Comparison of ENCODE assay signal across 8 cellular contexts in genomic region chr10:97686301-97686961, GRCh38. TPM values are rescaled to one million over a fixed set of nuclear protein-coding genes. Genes with fewer than 3 reads are reported as not detected.
DNase-seq lines count a peak whose midpoint lies in the region; ATAC-seq and TF ChIP-seq lines count a peak whose summit lies in the region.

No MANE protein-coding gene starts in this region.

- peak overlapping the region; percentile 53 to 92 (median 82) for H3K27ac Mint-ChIP-seq in naive B cell

- no peaks in the 10 kb centered on the region for H3K36me3 ChIP-seq in PC-9 (ENCODE audit: low read depth)
- H3K36me3 ChIP-seq in endocrine pancreas (ENCODE audit: control insufficient read depth, insufficient read depth, low read length), result no peaks in the 10 kb centered on the region

- peak overlapping the region; percentile 89 for H3K9ac ChIP-seq in endocrine pancreas (ENCODE audit: control insufficient read depth, insufficient read depth, low read length)

- peaks cover 54% of the 10 kb centered on the region for H3K4me1 ChIP-seq in PC-9 (replicated peaks; ENCODE audit: insufficient read depth)
- peaks cover 5% of the 10 kb centered on the region for H3K4me1 ChIP-seq in endocrine pancreas (ENCODE audit: control insufficient read depth, insufficient read depth, low read length)

- DNase-seq in PC-9 (no peak), naive B cell (no peak), NCI-H1105 (lab: John Stamatoyannopoulos, UW) (no peak), occipital lobe (lab: John Stamatoyannopoulos, UW) (no peak)

- H3K9me3 ChIP-seq in PC-9 (ENCODE audit: insufficient read depth, low read depth) (no peaks in the 10 kb centered on the region), endocrine pancreas (ENCODE audit: control insufficient read depth, low read length) (no peaks in the 10 kb centered on the region)

- no peaks in the 10 kb centered on the region for H3K36me3 Mint-ChIP-seq in naive B cell

- H3K9me3 Mint-ChIP-seq in naive B cell, result no peaks in the 10 kb centered on the region

- peaks cover 6 to 16% (median 9%) of the 10 kb centered on the region in 3 donors for H3K4me1 Mint-ChIP-seq in naive B cell

- TF ChIP-seq CTCF in PC-9 (conservative IDR thresholded peaks at IDR 0.05), result no peak

- POLR2A ChIA-PET in PC-9 (lab: Charles Lee; ENCODE audit: unreplicated experiment), result interaction anchor here (0.5 to 1.1 kb wide), 4 partner anchors 29 to 233 kb away, joined by 3 to 6 read pairs (median 4); no protein-coding TSS in a partner anchor

- H3K4me3 ChIP-seq in PC-9 (peak overlapping the region; percentile 81), endocrine pancreas (ENCODE audit: control insufficient read depth, insufficient read depth, low read length) (peak overlapping the region; percentile 31)

- peaks cover 0 to 7% (median 0%) of the 10 kb centered on the region in 3 donors for H3K27me3 Mint-ChIP-seq in naive B cell

- H2AFZ ChIP-seq in PC-9, result peak overlapping the region; percentile 79

- peaks cover 47% of the 10 kb centered on the region for H3F3A ChIP-seq in PC-9 (ENCODE audit: insufficient read depth, low read depth)

- no peaks in the 10 kb centered on the region for H3K9me2 ChIP-seq in PC-9 (ENCODE audit: insufficient read depth)

- peak overlapping the region; percentile 84 for H3K4me2 ChIP-seq in PC-9

- intact Hi-C loops in PC-9 (cut with micrococcal nuclease; ENCODE audit: unreplicated experiment), result loop anchor here (2.0 to 10.0 kb wide), 3 partner anchors 32 to 198 kb away; partner anchors contain the start of genes MMS19 and UBTD1

- peak; percentile 7 for ATAC-seq in GM21447 (IDR thresholded peaks at IDR 0.05; ENCODE audit: unreplicated experiment)
- no peak for ATAC-seq in naive B cell (ENCODE audit: low read depth in 2 of 2)
- no peak for ATAC-seq in HG02623 (IDR thresholded peaks at IDR 0.05; ENCODE audit: unreplicated experiment)
- ATAC-seq in HG03469 (IDR thresholded peaks at IDR 0.05; ENCODE audit: unreplicated experiment), result no peak

- H3K27me3 ChIP-seq in PC-9 (ENCODE audit: insufficient read depth, low read depth), result no peaks in the 10 kb centered on the region
- no peaks in the 10 kb centered on the region for H3K27me3 ChIP-seq in endocrine pancreas (ENCODE audit: control insufficient read depth, insufficient read depth, low read length)

- BruUV-seq in PC-9 (replicated peaks; lab: Mats Ljungman, UMichigan), result TSS peak; percentile 49

- H3K27ac ChIP-seq in PC-9, result peak overlapping the region; percentile 47

- H4K20me1 ChIP-seq in PC-9 (ENCODE audit: insufficient read depth), result no peaks in the 10 kb centered on the region

- peaks cover 49% of the 10 kb centered on the region for H3K79me2 ChIP-seq in PC-9 (ENCODE audit: low read depth)

- CTCF ChIA-PET in PC-9 (lab: Charles Lee), result interaction anchor here (0.6 to 1.4 kb wide), 3 partner anchors 9 to 202 kb away, joined by 4 to 6 read pairs (median 5); no protein-coding TSS in a partner anchor

- H3K4me3 Mint-ChIP-seq in naive B cell, result peak overlapping the region; percentile 82 to 93 (median 88)

RNA-seq across cellular contexts. Expression of gene AVPI1, which starts 0.6 kb away (rescaled TPM):
- total RNA-seq in PC-9 (2021), result 20.5 and 22.4 TPM in 2 replicates
- polyA plus RNA-seq in naive B cell (ENCODE audit: low read depth in 6 of 6), result 1 to 10 TPM; 1.4 to 4.0 (median 2.3) TPM
- total RNA-seq in occipital lobe, result 1.1 TPM

RNA-seq across cellular contexts. Expression of gene MARVELD1, which starts 27.1 kb away (rescaled TPM):
- 33.1 and 40.1 TPM in 2 replicates for total RNA-seq in PC-9 (2021)
- under 1 TPM in 1 of 6 donors, not detected in 5; 0.57 TPM for polyA plus RNA-seq in naive B cell (ENCODE audit: low read depth in 6 of 6)
- 3.4 TPM for total RNA-seq in occipital lobe

RNA-seq across cellular contexts. Expression of gene PI4K2A, which starts 46.0 kb away (rescaled TPM):
- total RNA-seq in PC-9 (2021) (16.0 and 20.3 TPM in 2 replicates), occipital lobe (8.7 TPM)
- 1 to 10 TPM; 5.1 to 7.9 (median 6.4) TPM for polyA plus RNA-seq in naive B cell (ENCODE audit: low read depth in 6 of 6)

RNA-seq across cellular contexts. Expression of gene ZFYVE27, which starts 50.5 kb away (rescaled TPM):
- 21.6 and 24.7 TPM in 2 replicates for total RNA-seq in PC-9 (2021)
- polyA plus RNA-seq in naive B cell (ENCODE audit: low read depth in 6 of 6), result 10 to 100 TPM; 34.0 to 51.3 (median 38.0) TPM
- total RNA-seq in occipital lobe, result 49.0 TPM

RNA-seq across cellular contexts. Expression of gene MORN4, which starts 53.1 kb away (rescaled TPM):
- 10.0 and 10.6 TPM in 2 replicates for total RNA-seq in PC-9 (2021)
- polyA plus RNA-seq in naive B cell (ENCODE audit: low read depth in 6 of 6), result 1 to 10 TPM in 2 of 6 donors, under 1 TPM in 3, not detected in 1; 0.27 to 2.1 (median 0.77) TPM
- total RNA-seq in occipital lobe, result 36.8 TPM

Comparison
In these comparisons a context has a peak if more than half of its experiments do, and no peak if none do; other contexts are left out.
1. RNA of gene AVPI1, which starts 0.6 kb away (total RNA-seq): 20.5 to 22.4 TPM in PC-9; 1.1 TPM in occipital lobe (single experiment); every median in the first group is over 10 times any median in the second.